Comparison of ENCODE assay signal across 9 cellular contexts in genomic region chrX:39969099-39969825, GRCh38.
DNase-seq lines count a peak whose midpoint lies in the region; ATAC-seq, FAIRE-seq and TF ChIP-seq lines count a peak whose summit lies in the region.
"Had no signal": no experiment of that assay in that cellular context is flagged by ENCODE, and none has a peak within 500 bp of the region (broad histone marks: within the 10 kb centered on the region; RNA-seq: fewer than 3 reads in every experiment).

No MANE protein-coding gene starts in this region.

- peaks cover 0 to 6% of the 10 kb centered on the region in 2 donors for H3K4me1 ChIP-seq in kidney (ENCODE audit: control insufficient read depth in 1 of 2, insufficient read depth in 1 of 2, low read depth in 1 of 2, low read length in 2 of 2)

- H3K36me3 Mint-ChIP-seq in activated CD8-positive, alpha-beta T cell treated with anti-CD3 and anti-CD28 coated beads for 36 hours (ENCODE audit: low read depth), result peaks cover 2% of the 10 kb centered on the region

- peak; percentile 42 for ATAC-seq in activated CD8-positive, alpha-beta T cell treated with anti-CD3 and anti-CD28 coated beads for 36 hours
- ATAC-seq in HG03460 (IDR thresholded peaks at IDR 0.05; ENCODE audit: unreplicated experiment), result no peak

- FAIRE-seq in kidney (lab: Jason Lieb, UNC), result no peak

- H3K9ac ChIP-seq in kidney (ENCODE audit: low read length in 2 of 2), result no peak overlapping the region

- no peaks in the 10 kb centered on the region for H3K9me3 ChIP-seq in kidney (ENCODE audit: control insufficient read depth in 1 of 2, low read length in 2 of 2)

- no peaks in the 10 kb centered on the region for H3K27me3 Mint-ChIP-seq in activated CD8-positive, alpha-beta T cell treated with anti-CD3 and anti-CD28 coated beads for 36 hours

- peak; percentile 78 for DNase-seq in COLO668 (lab: John Stamatoyannopoulos, UW; ENCODE audit: unreplicated experiment)
- DNase-seq in NCI-H187 (lab: John Stamatoyannopoulos, UW), result peak; percentile 28 to 46
- peak; percentile 33 for DNase-seq in activated CD8-positive, alpha-beta T cell treated with anti-CD3 and anti-CD28 coated beads for 36 hours
- peak; percentile 76 for DNase-seq in kidney
- DNase-seq in OCI-M2 (lab: John Stamatoyannopoulos, UW; ENCODE audit: unreplicated experiment), result no peak
- no peak for DNase-seq in NCI-H446 treated with DMSO at 0.1 percent for 48 hours (lab: John Stamatoyannopoulos, UW)
- DNase-seq in effector CD4-positive, alpha-beta T cell, result no peak

- H3K4me3 ChIP-seq in kidney (ENCODE audit: low read length in 2 of 2), result no peak overlapping the region
- H3K4me3 ChIP-seq: SK-N-MC had no signal

- H3K36me3 ChIP-seq in kidney (ENCODE audit: control insufficient read depth in 1 of 2, insufficient read depth in 2 of 2, low read length in 2 of 2), result no peaks in the 10 kb centered on the region

- H3K27ac ChIP-seq in kidney (ENCODE audit: low read depth in 2 of 2, low read length in 2 of 2), result peak overlapping the region; percentile 37 to 49
- H3K27ac ChIP-seq: SK-N-MC had no signal

- no peak for TF ChIP-seq CTCF in activated CD8-positive, alpha-beta T cell treated with anti-CD3 and anti-CD28 coated beads for 36 hours (IDR thresholded peaks at IDR 0.05)
- TF ChIP-seq CTCF in kidney (IDR thresholded peaks at IDR 0.05; ENCODE audit: borderline replicate concordance, extremely low read depth, insufficient read depth), result no peak

- CTCF ChIA-PET in activated CD8-positive, alpha-beta T cell treated with anti-CD3 and anti-CD28 coated beads for 36 hours (lab: Charles Lee), result no interaction called here

- peak overlapping the region; percentile 10 for H3K4me3 Mint-ChIP-seq in activated CD8-positive, alpha-beta T cell treated with anti-CD3 and anti-CD28 coated beads for 36 hours

- H3K9me3 Mint-ChIP-seq in activated CD8-positive, alpha-beta T cell treated with anti-CD3 and anti-CD28 coated beads for 36 hours, result peaks cover 5% of the 10 kb centered on the region

- peaks cover 13% of the 10 kb centered on the region for H3K4me1 Mint-ChIP-seq in activated CD8-positive, alpha-beta T cell treated with anti-CD3 and anti-CD28 coated beads for 36 hours (ENCODE audit: low read depth)

- intact Hi-C loops in activated CD8-positive, alpha-beta T cell treated with anti-CD3 and anti-CD28 coated beads for 36 hours (cut with micrococcal nuclease), result no loop called here
- intact Hi-C loops in kidney (cut with DNase I), result no loop called here

- H3K27ac Mint-ChIP-seq in activated CD8-positive, alpha-beta T cell treated with anti-CD3 and anti-CD28 coated beads for 36 hours, result peak overlapping the region; percentile 55

- POLR2A ChIA-PET in activated CD8-positive, alpha-beta T cell treated with anti-CD3 and anti-CD28 coated beads for 36 hours (lab: Charles Lee), result no interaction called here

Comparison
In these comparisons a context has a peak if more than half of its experiments do, and no peak if none do; other contexts are left out.
1. DNase-seq: peak in COLO668 (single experiment), NCI-H187 (2 of 2), activated CD8-positive, alpha-beta T cell treated with anti-CD3 and anti-CD28 coated beads for 36 hours (single experiment) and kidney (single experiment); none in OCI-M2 (single experiment), NCI-H446 treated with DMSO at 0.1 percent for 48 hours (single experiment) and effector CD4-positive, alpha-beta T cell (single experiment).